18 cellular contexts compared by ENCODE assay signal in the genomic region with DNA sequence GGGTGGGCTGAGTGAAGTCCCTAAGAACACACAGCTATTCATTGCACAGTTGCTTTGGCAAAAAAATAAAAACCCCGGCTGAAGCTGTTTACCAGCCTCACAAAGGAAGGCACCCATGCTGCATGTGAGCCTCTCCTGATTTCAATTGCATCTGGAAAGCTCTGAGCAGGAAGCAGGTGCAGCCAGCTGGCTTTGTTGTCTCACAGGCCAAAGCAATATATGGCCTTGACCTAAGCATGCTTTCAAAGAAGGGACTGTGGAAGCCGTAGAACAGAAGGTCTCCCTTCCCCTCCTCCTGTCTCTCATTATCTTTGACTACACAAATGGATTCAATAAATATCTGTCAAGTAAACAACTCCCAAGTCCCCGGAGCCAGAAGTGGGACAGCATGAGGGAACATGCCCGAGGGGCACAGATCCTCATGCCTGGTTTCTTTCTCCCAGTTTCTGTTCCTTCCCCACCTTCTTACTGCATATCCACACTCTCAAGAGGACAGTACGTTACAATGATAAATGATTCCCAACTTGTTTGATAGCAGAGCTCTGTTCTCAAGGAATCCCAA. TPM values are rescaled to one million over a fixed set of nuclear protein-coding genes. Genes with fewer than 3 reads are reported as not detected.
DNase-seq lines count a peak whose midpoint lies in the region; ATAC-seq and TF ChIP-seq lines count a peak whose summit lies in the region.
"Had no signal": no experiment of that assay in that cellular context is flagged by ENCODE, and none has a peak within 500 bp of the region (broad histone marks: within the 10 kb centered on the region; RNA-seq: fewer than 3 reads in every experiment).

No MANE protein-coding gene starts in this region.

- no peaks in the 10 kb centered on the region for H3K36me3 Mint-ChIP-seq in nephron (ENCODE audit: low read depth)
- H3K36me3 Mint-ChIP-seq in activated naive CD4-positive, alpha-beta T cell treated with anti-CD3 and anti-CD28 coated beads for 36 hours (ENCODE audit: low read depth), result no peaks in the 10 kb centered on the region

- intact Hi-C loops in activated naive CD4-positive, alpha-beta T cell treated with anti-CD3 and anti-CD28 coated beads for 36 hours (cut with micrococcal nuclease), result no loop called here

- peaks cover 24% of the 10 kb centered on the region for H3K4me1 Mint-ChIP-seq in nephron
- H3K4me1 Mint-ChIP-seq in activated naive CD4-positive, alpha-beta T cell treated with anti-CD3 and anti-CD28 coated beads for 36 hours (ENCODE audit: low read depth), result no peaks in the 10 kb centered on the region
- H3K4me1 Mint-ChIP-seq: activated B cell treated with CpG ODN at 0.5 μM for 24 hours, B cell had no signal

- no peak for TF ChIP-seq CTCF in nephron (IDR thresholded peaks at IDR 0.05; ENCODE audit: unreplicated experiment in 3 of 3)

- H3K9me3 Mint-ChIP-seq in nephron, result no peaks in the 10 kb centered on the region
- H3K9me3 Mint-ChIP-seq in activated naive CD4-positive, alpha-beta T cell treated with anti-CD3 and anti-CD28 coated beads for 36 hours, result peaks cover 2% of the 10 kb centered on the region

- peak overlapping the region; percentile 41 to 90 (median 86) for H3K27ac Mint-ChIP-seq in nephron
- no peak overlapping the region for H3K27ac Mint-ChIP-seq in activated naive CD4-positive, alpha-beta T cell treated with anti-CD3 and anti-CD28 coated beads for 36 hours
- H3K27ac Mint-ChIP-seq: activated B cell treated with CpG ODN at 0.5 μM for 24 hours; B cell; stimulated activated naive CD8-positive, alpha-beta T cell treated with anti-CD3 and anti-CD28 coated beads, Interleukin-15, Interleukin-2, amounts not matched to agents 100 ng/mL and 50 ng/mL, for 24 hours had no signal

- no peak overlapping the region for H3K4me3 Mint-ChIP-seq in nephron
- no peak overlapping the region for H3K4me3 Mint-ChIP-seq in activated naive CD4-positive, alpha-beta T cell treated with anti-CD3 and anti-CD28 coated beads for 36 hours
- H3K4me3 Mint-ChIP-seq: activated B cell treated with CpG ODN at 0.5 μM for 24 hours; B cell; stimulated activated naive CD8-positive, alpha-beta T cell treated with anti-CD3 and anti-CD28 coated beads, Interleukin-15, Interleukin-2, amounts not matched to agents 100 ng/mL and 50 ng/mL, for 24 hours had no signal

- H3K27me3 Mint-ChIP-seq in nephron (ENCODE audit: low read depth), result no peaks in the 10 kb centered on the region
- peaks cover 1% of the 10 kb centered on the region for H3K27me3 Mint-ChIP-seq in activated naive CD4-positive, alpha-beta T cell treated with anti-CD3 and anti-CD28 coated beads for 36 hours (ENCODE audit: low read depth)
- H3K27me3 Mint-ChIP-seq: activated B cell treated with CpG ODN at 0.5 μM for 24 hours; B cell; stimulated activated naive CD8-positive, alpha-beta T cell treated with anti-CD3 and anti-CD28 coated beads, Interleukin-15, Interleukin-2, amounts not matched to agents 100 ng/mL and 50 ng/mL, for 24 hours had no signal

- peak; percentile 90 for DNase-seq in DMS53 treated with DMSO at 0.1 percent for 48 hours (lab: John Stamatoyannopoulos, UW; ENCODE audit: unreplicated experiment)
- DNase-seq in NCI-H1694 (lab: John Stamatoyannopoulos, UW), result peak; percentile 87
- DNase-seq in NCI-H446 treated with DMSO at 0.1 percent for 48 hours (lab: John Stamatoyannopoulos, UW), result peak; percentile 82
- DNase-seq in SIG-M5 (lab: John Stamatoyannopoulos, UW), result no peak
- no peak for DNase-seq in activated naive CD4-positive, alpha-beta T cell treated with anti-CD3 and anti-CD28 coated beads for 36 hours
- DNase-seq: activated B cell treated with CpG ODN at 0.5 μM for 24 hours; activated naive CD4-positive, alpha-beta T cell; kidney; NCI-H1048; PC-9; stimulated activated CD4-positive, alpha-beta T cell treated with anti-CD3 and anti-CD28 coated beads, Interleukin-12 subunit alpha, Interleukin-12 subunit beta, amount 100 ng/mL, for 4 hours; uterus had no signal

- CTCF ChIA-PET in activated naive CD4-positive, alpha-beta T cell treated with anti-CD3 and anti-CD28 coated beads for 36 hours (lab: Charles Lee), result no interaction called here

- ATAC-seq in GM21390 (IDR thresholded peaks at IDR 0.05; ENCODE audit: unreplicated experiment), result no peak
- no peak for ATAC-seq in GM18520 (IDR thresholded peaks at IDR 0.05; ENCODE audit: unreplicated experiment)
- ATAC-seq: HCT116 had no signal

RNA-seq across cellular contexts. Expression of a gene that starts 57.2 kb away (rescaled TPM):
- total RNA-seq in activated naive CD4-positive, alpha-beta T cell treated with anti-CD3 and anti-CD28 coated beads for 36 hours, result not detected
- total RNA-seq: activated B cell treated with CpG ODN at 0.5 μM for 24 hours, B cell, PC-9 had no signal

Comparison
In these comparisons a context has a peak if more than half of its experiments do, and no peak if none do; other contexts are left out.
1. DNase-seq: peak in DMS53 treated with DMSO at 0.1 percent for 48 hours (single experiment), NCI-H1694 (single experiment) and NCI-H446 treated with DMSO at 0.1 percent for 48 hours (single experiment); none in SIG-M5 (single experiment) and activated naive CD4-positive, alpha-beta T cell treated with anti-CD3 and anti-CD28 coated beads for 36 hours (single experiment).